ENCODE assay signal across 8 cellular contexts in the genomic region with DNA sequence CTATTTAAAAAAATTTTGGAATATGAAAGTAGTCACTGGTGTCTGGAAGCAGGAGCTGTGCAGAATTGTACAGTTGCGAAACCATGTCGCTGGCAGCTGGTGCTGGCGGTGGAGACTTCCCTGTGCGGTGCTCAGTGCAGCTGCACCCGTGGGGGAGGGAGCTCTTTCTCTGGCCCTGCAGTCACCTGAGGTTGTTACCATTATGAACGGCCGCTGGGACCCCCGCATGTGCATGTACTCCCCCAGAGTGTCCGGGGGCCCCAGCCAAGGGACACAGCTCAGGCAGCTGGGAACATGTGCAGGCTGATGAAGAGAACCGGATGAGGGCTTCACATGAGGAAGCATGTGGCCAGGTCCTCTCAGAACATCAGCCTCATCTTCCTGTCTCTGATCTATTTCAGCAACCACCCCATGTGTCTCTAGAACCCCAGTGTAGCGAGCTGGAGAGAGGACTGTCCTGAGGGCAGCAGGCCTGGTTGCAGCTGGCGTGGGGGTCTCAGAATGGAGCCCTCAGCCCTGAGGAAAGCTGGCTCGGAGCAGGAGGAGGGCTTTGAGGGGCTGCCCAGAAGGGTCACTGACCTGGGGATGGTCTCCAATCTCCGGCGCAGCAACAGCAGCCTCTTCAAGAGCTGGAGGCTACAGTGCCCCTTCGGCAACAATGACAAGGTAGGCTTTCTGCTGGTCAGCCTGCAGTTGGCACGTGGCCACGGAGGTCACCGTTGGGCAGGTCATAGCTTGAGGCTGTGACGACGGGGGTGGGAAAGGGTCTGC. TPM values are rescaled to one million over a fixed set of nuclear protein-coding genes. Genes with fewer than 3 reads are reported as not detected.
DNase-seq lines count a peak whose midpoint lies in the region; ATAC-seq and TF ChIP-seq lines count a peak whose summit lies in the region.

A gene (plus strand): TSS at position 422 of the 771 bp plus-strand sequence. CDS start 80 bp downstream, at position 502.

- H3K79me2 ChIP-seq in Karpas-422 (ENCODE audit: low read length) (no peaks in the 10 kb centered on the region), mesendoderm (ENCODE audit: control insufficient read depth, insufficient read depth, low read length) (no peaks in the 10 kb centered on the region)

- WGBS in right lobe of liver (ENCODE audit: insufficient coverage, low coverage, low lambda C conversion rate, missing lambda C conversion rate) = 13% methylated on average over 3 of the region's 21 CpGs
- no CpG with 5 or more reads among the region's 21 CpGs for WGBS in mesendoderm (ENCODE audit: extremely low coverage, insufficient coverage, low lambda C conversion rate)

- no peak for TF ChIP-seq RAD21 in Ishikawa (IDR thresholded peaks at IDR 0.05; ENCODE audit: low read depth)

- H3K4me3 ChIP-seq in right lobe of liver = peak within 1 kb of the TSS; percentile 4 to 26 (median 15)
- no peak within 1 kb of the TSS for H3K4me3 ChIP-seq in SJCRH30
- H3K4me3 ChIP-seq in Karpas-422 (ENCODE audit: low read length) = no peak within 1 kb of the TSS
- H3K4me3 ChIP-seq in mesendoderm (ENCODE audit: low read length) = no peak within 1 kb of the TSS

- POLR2A ChIA-PET in GM10248 (lab: Yijun Ruan, JAX) = no interaction called here

- H3K9me3 Mint-ChIP-seq in activated T-helper 2 cell treated with anti-CD3 and anti-CD28 coated beads, Interferon-gamma antibody, Interleukin-2, Interleukin-4, amounts not matched to agents 10 μg/mL and 5 μg/mL and 100 μg/mL, durations not matched to agents 14 hours and 24 hours and 36 hours = no peaks in the 10 kb centered on the region

- H3K18ac ChIP-seq in mesendoderm (ENCODE audit: low read length) = no peak within 1 kb of the TSS

- H3K79me1 ChIP-seq in mesendoderm (ENCODE audit: low read length) = no peaks in the 10 kb centered on the region

- peaks cover 16% of the 10 kb centered on the region for H3K36me3 Mint-ChIP-seq in activated T-helper 2 cell treated with anti-CD3 and anti-CD28 coated beads, Interferon-gamma antibody, Interleukin-2, Interleukin-4, amounts not matched to agents 10 μg/mL and 5 μg/mL and 100 μg/mL, durations not matched to agents 14 hours and 24 hours and 36 hours (ENCODE audit: low read depth)

- no peak for TF ChIP-seq POLR2A in right lobe of liver (IDR thresholded peaks at IDR 0.05)

- H3K27ac ChIP-seq in right lobe of liver (peak within 1 kb of the TSS in 2 of 3 donors; percentile 47 to 49), SJCRH30 (no peak within 1 kb of the TSS), Karpas-422 (ENCODE audit: low read length) (no peak within 1 kb of the TSS), mesendoderm (ENCODE audit: low read depth, low read length) (no peak within 1 kb of the TSS)

- intact Hi-C loops in activated T-helper 2 cell treated with anti-CD3 and anti-CD28 coated beads, Interferon-gamma antibody, Interleukin-2, Interleukin-4, amounts not matched to agents 10 μg/mL and 5 μg/mL and 100 μg/mL, durations not matched to agents 14 hours and 24 hours and 36 hours (cut with micrococcal nuclease) = no loop called here
- intact Hi-C loops in right lobe of liver (cut with DNase I) = no loop called here

- no peak within 1 kb of the TSS for H4K8ac ChIP-seq in mesendoderm (ENCODE audit: low read depth, low read length)

- no peak within 1 kb of the TSS for H2AK5ac ChIP-seq in mesendoderm (ENCODE audit: low read length)

- H3K9ac ChIP-seq in Karpas-422 (ENCODE audit: low read length) (no peak within 1 kb of the TSS), mesendoderm (ENCODE audit: low read length) (no peak within 1 kb of the TSS)

- no peak within 1 kb of the TSS for H3K4ac ChIP-seq in mesendoderm (ENCODE audit: low read depth, low read length)

- peak within 1 kb of the TSS; percentile 68 for H3K4me3 Mint-ChIP-seq in activated T-helper 2 cell treated with anti-CD3 and anti-CD28 coated beads, Interferon-gamma antibody, Interleukin-2, Interleukin-4, amounts not matched to agents 10 μg/mL and 5 μg/mL and 100 μg/mL, durations not matched to agents 14 hours and 24 hours and 36 hours (ENCODE audit: low read depth)

- H3K4me1 ChIP-seq in right lobe of liver = peaks cover 0 to 10% (median 3%) of the 10 kb centered on the region in 4 donors
- H3K4me1 ChIP-seq in SJCRH30 = peaks cover 8% of the 10 kb centered on the region
- no peaks in the 10 kb centered on the region; the same call in 1 of the 2 replicates for H3K4me1 ChIP-seq in Karpas-422 (ENCODE audit: low read length)
- H3K4me1 ChIP-seq in mesendoderm (ENCODE audit: control insufficient read depth, low read depth, low read length) = no peaks in the 10 kb centered on the region

- ATAC-seq in right lobe of liver (peak; percentile 76 to 84 (median 80)), HG03432 (IDR thresholded peaks at IDR 0.05; ENCODE audit: unreplicated experiment) (no peak)

- peak; percentile 55 for DNase-seq in GM10248 (ENCODE audit: extremely low spot score)
- DNase-seq in activated T-helper 2 cell treated with anti-CD3 and anti-CD28 coated beads, Interferon-gamma antibody, Interleukin-2, Interleukin-4, amounts not matched to agents 10 μg/mL and 5 μg/mL and 100 μg/mL, durations not matched to agents 14 hours and 24 hours and 36 hours (ENCODE audit: low spot score) = no peak
- DNase-seq in right lobe of liver = peak; percentile 78 to 90 (median 80)
- DNase-seq in SJCRH30 = no peak
- DNase-seq in Karpas-422 = no peak
- DNase-seq in mesendoderm = no peak

- H3K56ac ChIP-seq in mesendoderm (ENCODE audit: low read length) = no peak within 1 kb of the TSS

- no peak within 1 kb of the TSS for H2BK15ac ChIP-seq in mesendoderm (replicated peaks; ENCODE audit: low read depth)

- H3K4me2 ChIP-seq in Karpas-422 (ENCODE audit: low read depth, low read length, poor library complexity, severe bottlenecking) (no peak within 1 kb of the TSS), mesendoderm (ENCODE audit: low read length) (no peak within 1 kb of the TSS)

- no peaks in the 10 kb centered on the region for H3K9me2 ChIP-seq in Karpas-422 (replicated peaks; ENCODE audit: insufficient read depth, low read length)

- peaks cover 10% of the 10 kb centered on the region for H3K27me3 Mint-ChIP-seq in activated T-helper 2 cell treated with anti-CD3 and anti-CD28 coated beads, Interferon-gamma antibody, Interleukin-2, Interleukin-4, amounts not matched to agents 10 μg/mL and 5 μg/mL and 100 μg/mL, durations not matched to agents 14 hours and 24 hours and 36 hours (ENCODE audit: low read depth)

- CTCF ChIA-PET in GM10248 (lab: Yijun Ruan, JAX) = interaction anchor here (1.3 to 1.4 kb wide), 2 partner anchors 56 to 440 kb away, joined by 3 read pairs; no protein-coding TSS in a partner anchor

- H3K27me3 ChIP-seq in right lobe of liver (peaks cover 0 to 3% of the 10 kb centered on the region in 2 donors), SJCRH30 (no peaks in the 10 kb centered on the region), Karpas-422 (ENCODE audit: low read length) (no peaks in the 10 kb centered on the region), mesendoderm (ENCODE audit: insufficient read depth, low read length, poor library complexity) (no peaks in the 10 kb centered on the region)

- peaks cover 36% of the 10 kb centered on the region for H3K4me1 Mint-ChIP-seq in activated T-helper 2 cell treated with anti-CD3 and anti-CD28 coated beads, Interferon-gamma antibody, Interleukin-2, Interleukin-4, amounts not matched to agents 10 μg/mL and 5 μg/mL and 100 μg/mL, durations not matched to agents 14 hours and 24 hours and 36 hours (ENCODE audit: low read depth)

- H4K20me1 ChIP-seq in Karpas-422 (ENCODE audit: insufficient read depth, low read depth, low read length) = no peaks in the 10 kb centered on the region

- no peak for TF ChIP-seq EP300 in Ishikawa (IDR thresholded peaks at IDR 0.05; ENCODE audit: borderline replicate concordance)

- no peak within 1 kb of the TSS for H2AFZ ChIP-seq in Karpas-422 (ENCODE audit: low read length)

- peak within 1 kb of the TSS; percentile 68 for H3K27ac Mint-ChIP-seq in activated T-helper 2 cell treated with anti-CD3 and anti-CD28 coated beads, Interferon-gamma antibody, Interleukin-2, Interleukin-4, amounts not matched to agents 10 μg/mL and 5 μg/mL and 100 μg/mL, durations not matched to agents 14 hours and 24 hours and 36 hours

- no peak for TF ChIP-seq CTCF in GM10248 (IDR thresholded peaks at IDR 0.05; ENCODE audit: control extremely low read depth, extremely low read depth, low read depth, missing control alignments)
- no peak for TF ChIP-seq CTCF in right lobe of liver (IDR thresholded peaks at IDR 0.05)

- H3K23ac ChIP-seq in mesendoderm (ENCODE audit: low read length) = no peak within 1 kb of the TSS

- H2BK120ac ChIP-seq in mesendoderm (ENCODE audit: low read depth, low read length) = no peak within 1 kb of the TSS

- no peak within 1 kb of the TSS for H2BK5ac ChIP-seq in mesendoderm (ENCODE audit: low read length)

- H3K36me3 ChIP-seq in right lobe of liver (no peaks in the 10 kb centered on the region), SJCRH30 (no peaks in the 10 kb centered on the region), Karpas-422 (ENCODE audit: insufficient read depth, low read length) (no peaks in the 10 kb centered on the region), mesendoderm (ENCODE audit: control insufficient read depth, insufficient read depth, low read length) (no peaks in the 10 kb centered on the region)

- H3K9me3 ChIP-seq in right lobe of liver = no peaks in the 10 kb centered on the region
- H3K9me3 ChIP-seq in SJCRH30 (replicated peaks) = no peaks in the 10 kb centered on the region
- H3K9me3 ChIP-seq in Karpas-422 (ENCODE audit: low read length) = no peaks in the 10 kb centered on the region

- H4K5ac ChIP-seq in mesendoderm (ENCODE audit: low read length) = no peak within 1 kb of the TSS

TF ChIP-seq in Ishikawa, 13 proteins besides CTCF, POLR2A, EP300 and RAD21:
- TF ChIP-seq TCF12 (IDR thresholded peaks at IDR 0.05; ENCODE audit: low read depth) (no peak), CEBPB (IDR thresholded peaks at IDR 0.05) (peak; percentile 45; the same call in 1 of the 2 replicates)

RNA-seq across cellular contexts. Expression of the gene that starts here (rescaled TPM):
- total RNA-seq in activated T-helper 2 cell treated with anti-CD3 and anti-CD28 coated beads, Interferon-gamma antibody, Interleukin-2, Interleukin-4, amounts not matched to agents 10 μg/mL and 5 μg/mL and 100 μg/mL, durations not matched to agents 14 hours and 24 hours and 36 hours = 6.7 and 7.3 TPM in 2 replicates
- total RNA-seq in right lobe of liver = 1 to 10 TPM in 4 of 6 experiments, under 1 TPM in 2; 0.92 to 2.0 (median 1.2) TPM
- 0.61 and 0.87 TPM in 2 replicates for total RNA-seq in SJCRH30 (2014; rRNA removed; shearing (Covaris generic))
- 0.90 TPM in 1 of 2 replicates, not detected in the other for total RNA-seq in Karpas-422 (2014; rRNA removed; shearing (Covaris generic); ENCODE audit: low replicate concordance)
- polyA plus RNA-seq in mesendoderm (2013, experiment 1 of 2) = 0.66 TPM
- 0.87 TPM for polyA plus RNA-seq in mesendoderm (2013, experiment 2 of 2)

Comparison
In these comparisons a context has a peak if more than half of its experiments do, and no peak if none do; other contexts are left out.
1. DNase-seq: peak in GM10248 (single experiment) and right lobe of liver (3 of 3); none in activated T-helper 2 cell treated with anti-CD3 and anti-CD28 coated beads, Interferon-gamma antibody, Interleukin-2, Interleukin-4, amounts not matched to agents 10 μg/mL and 5 μg/mL and 100 μg/mL, durations not matched to agents 14 hours and 24 hours and 36 hours (single experiment), SJCRH30 (0 of 2), Karpas-422 (single experiment) and mesendoderm (single experiment).
2. H3K27ac ChIP-seq: peak in right lobe of liver (2 of 3); none in SJCRH30 (single experiment), Karpas-422 (single experiment) and mesendoderm (single experiment).
3. H3K4me3 ChIP-seq: peak in right lobe of liver (3 of 3); none in SJCRH30 (single experiment), Karpas-422 (single experiment) and mesendoderm (single experiment).